ENCODE assay signal across 1 cellular context in genomic region chr5:41871866-41872265, GRCh38.
TF ChIP-seq lines count a peak whose summit lies in the region.

No MANE protein-coding gene starts in this region.

TF ChIP-seq in IMR-90, 13 proteins besides CTCF, POLR2A, EP300 and RAD21 (continued from another document):
- TF ChIP-seq ELK1 (IDR thresholded peaks at IDR 0.05; ENCODE audit: borderline replicate concordance, low read depth, low read length) (no peak), MAZ (IDR thresholded peaks at IDR 0.05; ENCODE audit: borderline replicate concordance, low read depth, low read length) (no peak)
TF ChIP-seq in IMR-90: peak in this region for 0.
